ENCODE assay signal across 17 cellular contexts in the genomic region with DNA sequence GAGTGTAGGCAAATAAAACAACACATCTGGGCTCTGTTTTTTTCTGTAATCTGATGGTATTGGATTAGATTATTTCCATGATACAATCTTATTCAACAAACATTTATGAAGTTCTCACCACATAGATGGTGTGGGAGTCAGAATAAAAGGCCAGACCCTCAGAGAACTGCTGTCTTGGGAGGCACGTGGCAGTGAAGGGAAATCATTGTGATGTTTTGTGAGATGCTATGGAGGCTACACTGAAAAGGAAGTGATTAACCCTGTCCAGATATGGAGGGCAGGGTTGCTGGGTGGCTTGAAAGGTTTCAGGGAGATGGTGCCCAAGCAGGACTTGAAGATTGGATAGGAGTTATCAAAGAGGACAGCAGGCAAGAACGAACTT. TPM values are rescaled to one million over a fixed set of nuclear protein-coding genes. Genes with fewer than 3 reads are reported as not detected.
DNase-seq lines count a peak whose midpoint lies in the region; ATAC-seq and TF ChIP-seq lines count a peak whose summit lies in the region.
"Had no signal": no experiment of that assay in that cellular context is flagged by ENCODE, and none has a peak within 500 bp of the region (broad histone marks: within the 10 kb centered on the region; RNA-seq: fewer than 3 reads in every experiment).

No MANE protein-coding gene starts in this region.

- H2AFZ ChIP-seq in fibroblast of lung (ENCODE audit: low read length): no peak overlapping the region

- no peak overlapping the region for H3K27ac Mint-ChIP-seq in type B pancreatic cell
- H3K27ac Mint-ChIP-seq: activated CD8-positive, alpha-beta memory T cell treated with anti-CD3 and anti-CD28 coated beads, Interleukin-2, amount 10 ng/mL, durations not matched to agents 7 days and 5 days had no signal

- 0 out of 2 replicates have a peak overlapping the region, but pooled peaks have one; percentile 12 for H3K27ac ChIP-seq in 22Rv1
- H3K27ac ChIP-seq in fibroblast of lung (ENCODE audit: insufficient read depth, low read length): peak overlapping the region; percentile 81
- H3K27ac ChIP-seq in psoas muscle: peak overlapping the region; percentile 96
- H3K27ac ChIP-seq in aorta (ENCODE audit: low read depth in 1 of 2, low read length in 2 of 2): peak overlapping the region in 1 of 2 donors; percentile 31
- H3K27ac ChIP-seq: ovary had no signal

- TF ChIP-seq CTCF in 22Rv1 (IDR thresholded peaks at IDR 0.05): no peak
- TF ChIP-seq CTCF in fibroblast of lung (conservative IDR thresholded peaks at IDR 0.05 in 1 of 2, IDR thresholded peaks at IDR 0.05 in 1 of 2; ENCODE audit: low read depth in 1 of 2, low read length in 2 of 2): no peak
- TF ChIP-seq CTCF in psoas muscle (IDR thresholded peaks at IDR 0.05): no peak
- TF ChIP-seq CTCF in type B pancreatic cell (conservative IDR thresholded peaks at IDR 0.05): no peak

- H3K9me3 ChIP-seq in fibroblast of lung (ENCODE audit: control insufficient read depth, insufficient read depth, low read depth, low read length): no peaks in the 10 kb centered on the region
- no peaks in the 10 kb centered on the region for H3K9me3 ChIP-seq in psoas muscle
- no peaks in the 10 kb centered on the region for H3K9me3 ChIP-seq in aorta (ENCODE audit: control insufficient read depth, low read length)
- H3K9me3 ChIP-seq: ovary, testis had no signal

- no peaks in the 10 kb centered on the region for H4K20me1 ChIP-seq in fibroblast of lung (ENCODE audit: control insufficient read depth, extremely low read depth, insufficient read depth, low read length)

- no peak for DNase-seq in fibroblast of lung (ENCODE audit: low read depth in 2 of 2)
- no peak for DNase-seq in psoas muscle
- no peak for DNase-seq in aorta
- DNase-seq in type B pancreatic cell (ENCODE audit: extremely low spot score, unreplicated experiment): no peak
- DNase-seq: activated CD8-positive, alpha-beta memory T cell treated with anti-CD3 and anti-CD28 coated beads, Interleukin-2, amount 10 ng/mL, durations not matched to agents 7 days and 5 days; activated gamma-delta T cell; COR-L47; effector memory CD4-positive, alpha-beta T cell; GF-D8; NCI-H187 treated with DMSO at 0.1 percent for 48 hours; NCI-H510A; ovary; testis had no signal

- no peaks in the 10 kb centered on the region for H3K27me3 Mint-ChIP-seq in type B pancreatic cell
- H3K27me3 Mint-ChIP-seq: activated CD8-positive, alpha-beta memory T cell treated with anti-CD3 and anti-CD28 coated beads, Interleukin-2, amount 10 ng/mL, durations not matched to agents 7 days and 5 days had no signal

- peak overlapping the region; percentile 41 for H3K9ac ChIP-seq in fibroblast of lung (ENCODE audit: insufficient read depth, low read length)

- WGBS in psoas muscle, 3 donors: 47 to 53% (median 47%) methylated on average over 2 of the region's 2 CpGs
- 15 to 26% methylated on average over 2 of the region's 2 CpGs for WGBS in aorta, 2 donors

- H3K27me3 ChIP-seq in fibroblast of lung (ENCODE audit: control insufficient read depth, insufficient read depth, low read length) (no peaks in the 10 kb centered on the region), psoas muscle (ENCODE audit: insufficient read depth in 3 of 3, low read length in 2 of 3) (no peaks in the 10 kb centered on the region), aorta (ENCODE audit: control insufficient read depth in 1 of 2, insufficient read depth in 2 of 2, low read length in 1 of 2) (no peaks in the 10 kb centered on the region)
- H3K27me3 ChIP-seq: ovary, testis had no signal

- peaks cover 10% of the 10 kb centered on the region for H3K4me1 Mint-ChIP-seq in type B pancreatic cell (ENCODE audit: unreplicated experiment)

- peak overlapping the region; percentile 41 for H3K4me2 ChIP-seq in fibroblast of lung (ENCODE audit: extremely low read depth, insufficient read depth, low read length)

- no peaks in the 10 kb centered on the region for H3K79me2 ChIP-seq in fibroblast of lung (ENCODE audit: control insufficient read depth, insufficient read depth, low read length)

- intact Hi-C loops in psoas muscle (cut with DNase I): loop anchor here (5.0 to 10.0 kb wide), 2 partner anchors 35 to 122 kb away; partner anchors contain the start of genes MAP2K3 (in 2 of the 2) and DHRS7B (in 1 of the 2)
- intact Hi-C loops in aorta (cut with DNase I): loop anchor here in 1 of 2 donors (10.0 kb wide), 1 partner anchor 52 kb away; the partner anchor contains the start of gene TMEM11

- ATAC-seq in SK-N-SH treated with all-trans-retinoic acid at 6 μM for 48 hours (peak; percentile 52), psoas muscle (no peak), aorta (ENCODE audit: low FRiP score) (no peak), HG03354 (IDR thresholded peaks at IDR 0.05; ENCODE audit: poor library complexity, severe bottlenecking, unreplicated experiment) (no peak), HG03565 (IDR thresholded peaks at IDR 0.05; ENCODE audit: unreplicated experiment) (no peak)
- ATAC-seq: activated CD8-positive, alpha-beta memory T cell treated with anti-CD3 and anti-CD28 coated beads, Interleukin-2, amount 10 ng/mL, durations not matched to agents 7 days and 5 days had no signal

- H3K9me3 Mint-ChIP-seq in type B pancreatic cell: no peaks in the 10 kb centered on the region

- H3K4me3 ChIP-seq in fibroblast of lung (replicated peaks in 1 of 4; ENCODE audit: control extremely low read depth in 1 of 4, insufficient read depth in 1 of 4, low read depth in 3 of 4, low read length in 4 of 4) (no peak overlapping the region), psoas muscle (peak overlapping the region; percentile 61), aorta (ENCODE audit: low read length in 2 of 2) (no peak overlapping the region)
- H3K4me3 ChIP-seq: ovary, testis had no signal

- H3K36me3 Mint-ChIP-seq in type B pancreatic cell: no peaks in the 10 kb centered on the region

- H3K4me3 Mint-ChIP-seq in type B pancreatic cell: no peak overlapping the region
- H3K4me3 Mint-ChIP-seq: activated CD8-positive, alpha-beta memory T cell treated with anti-CD3 and anti-CD28 coated beads, Interleukin-2, amount 10 ng/mL, durations not matched to agents 7 days and 5 days had no signal

- H3K4me1 ChIP-seq in fibroblast of lung (ENCODE audit: control insufficient read depth, extremely low read depth, insufficient read depth, low read length) (peaks cover 15% of the 10 kb centered on the region), psoas muscle (peaks cover 55% of the 10 kb centered on the region), aorta (ENCODE audit: control insufficient read depth in 1 of 2, insufficient read depth in 2 of 2, low read length in 2 of 2) (no peaks in the 10 kb centered on the region)

- H3K36me3 ChIP-seq in fibroblast of lung (ENCODE audit: control insufficient read depth, insufficient read depth, low read length) (no peaks in the 10 kb centered on the region), psoas muscle (ENCODE audit: insufficient read depth in 1 of 2, low read depth in 1 of 2) (no peaks in the 10 kb centered on the region), aorta (ENCODE audit: control insufficient read depth in 1 of 2, insufficient read depth in 2 of 2, low read length in 1 of 2) (no peaks in the 10 kb centered on the region)
- H3K36me3 ChIP-seq: ovary had no signal

TF ChIP-seq in SK-N-SH treated with all-trans-retinoic acid at 6 μM for 48 hours, 23 proteins besides CTCF, POLR2A, EP300 and RAD21:
- TF ChIP-seq POU6F1 (CRISPR knock-in tag; IDR thresholded peaks at IDR 0.05; ENCODE audit: borderline replicate concordance, low read depth) (no peak), OSR1 (CRISPR knock-in tag; IDR thresholded peaks at IDR 0.05) (no peak), TOX (CRISPR knock-in tag; IDR thresholded peaks at IDR 0.05; ENCODE audit: borderline replicate concordance) (no peak), ISL1 (CRISPR knock-in tag; IDR thresholded peaks at IDR 0.05) (no peak), ARNTL (CRISPR knock-in tag; IDR thresholded peaks at IDR 0.05; ENCODE audit: borderline replicate concordance, low read depth) (no peak), RARB (CRISPR knock-in tag; IDR thresholded peaks at IDR 0.05) (no peak), CSDC2 (CRISPR knock-in tag; IDR thresholded peaks at IDR 0.05) (no peak; the same call in 1 of the 2 replicates)
TF ChIP-seq in SK-N-SH treated with all-trans-retinoic acid at 6 μM for 48 hours: peak in this region for 0.

RNA-seq across cellular contexts. Expression of gene DHRS7B, which starts 35.6 kb away (rescaled TPM):
- total RNA-seq in fibroblast of lung (7.7 and 15.5 TPM in 2 replicates), psoas muscle (10 to 100 TPM; 15.7 to 50.1 (median 37.7) TPM), aorta (10 to 100 TPM; 16.9 to 21.8 TPM), type B pancreatic cell (ENCODE audit: low replicate concordance) (17.5 and 24.5 TPM in 2 replicates)
- polyA plus RNA-seq in fibroblast of lung (15.7 and 21.5 TPM in 2 replicates), psoas muscle (10 to 100 TPM; 23.6 to 31.9 (median 26.7) TPM), aorta (10 to 100 TPM in 1 of 2 donors, 1 to 10 TPM in 1; 8.1 to 19.5 TPM)
- 20.7 and 24.7 TPM in 2 replicates for polyA plus RNA-seq in fibroblast of lung (2012)
- polyA minus RNA-seq in fibroblast of lung (ENCODE audit: low replicate concordance): 27.5 and 71.1 TPM in 2 replicates

RNA-seq across cellular contexts. Expression of gene TMEM11, which starts 51.6 kb away (rescaled TPM):
- total RNA-seq in fibroblast of lung (17.7 and 21.5 TPM in 2 replicates), psoas muscle (10 to 100 TPM; 52.9 to 78.4 (median 58.6) TPM), aorta (10 to 100 TPM; 16.8 to 17.7 TPM), type B pancreatic cell (ENCODE audit: low replicate concordance) (28.4 and 33.4 TPM in 2 replicates)
- polyA plus RNA-seq in fibroblast of lung (40.8 and 41.1 TPM in 2 replicates), psoas muscle (100 to 1,000 TPM in 2 of 3 donors, 10 to 100 TPM in 1; 89.6 to 159 (median 109) TPM), aorta (10 to 100 TPM; 18.1 to 24.5 TPM)
- 34.5 and 37.6 TPM in 2 replicates for polyA plus RNA-seq in fibroblast of lung (2012)
- 46.5 and 59.2 TPM in 2 replicates for polyA minus RNA-seq in fibroblast of lung (ENCODE audit: low replicate concordance)
